ENCODE assay signal across 14 cellular contexts in genomic region chr1:10655002-10655401, GRCh38.
DNase-seq lines count a peak whose midpoint lies in the region; ATAC-seq and TF ChIP-seq lines count a peak whose summit lies in the region.
"Had no signal": no experiment of that assay in that cellular context is flagged by ENCODE, and none has a peak within 500 bp of the region (broad histone marks: within the 10 kb centered on the region; RNA-seq: fewer than 3 reads in every experiment).

No MANE protein-coding gene starts in this region.

- H3K4me3 ChIP-seq in esophagus muscularis mucosa: no peak overlapping the region
- no peak overlapping the region for H3K4me3 ChIP-seq in muscle layer of colon (ENCODE audit: low read depth in 1 of 2, low read length in 2 of 2)
- no peak overlapping the region for H3K4me3 ChIP-seq in stomach
- H3K4me3 ChIP-seq: A549, HAP-1 had no signal

- no peaks in the 10 kb centered on the region for H3K27me3 Mint-ChIP-seq in natural killer cell treated with Interleukin-12 subunit alpha and Interleukin-12 subunit beta and Interleukin-15 and Interleukin-18, amount 100 ng/mL, for 72 hours
- H3K27me3 Mint-ChIP-seq: CD4-positive, alpha-beta T cell had no signal

- DNase-seq in esophagus muscularis mucosa (ENCODE audit: extremely low spot score): no peak
- no peak for DNase-seq in stomach
- DNase-seq in natural killer cell treated with Interleukin-12 subunit alpha and Interleukin-12 subunit beta and Interleukin-15 and Interleukin-18, amount 100 ng/mL, for 72 hours (ENCODE audit: low spot score): no peak
- no peak for DNase-seq in activated T-cell treated with anti-CD3 and anti-CD28 coated beads, Interleukin-2, amount 50 U/mL, for 48 hours
- DNase-seq: AML-193; CD4-positive, alpha-beta T cell; DMS79 treated with DMSO at 0.1 percent for 48 hours; GF-D8 had no signal

- H3K36me3 Mint-ChIP-seq in natural killer cell treated with Interleukin-12 subunit alpha and Interleukin-12 subunit beta and Interleukin-15 and Interleukin-18, amount 100 ng/mL, for 72 hours: no peaks in the 10 kb centered on the region

- H3K9me3 ChIP-seq in esophagus muscularis mucosa: no peaks in the 10 kb centered on the region
- no peaks in the 10 kb centered on the region for H3K9me3 ChIP-seq in muscle layer of colon (ENCODE audit: low read length)
- no peaks in the 10 kb centered on the region for H3K9me3 ChIP-seq in stomach
- H3K9me3 ChIP-seq: A549, HAP-1 had no signal

- no peak for TF ChIP-seq POLR2A in esophagus muscularis mucosa (IDR thresholded peaks at IDR 0.05; ENCODE audit: low read depth)
- no peak for TF ChIP-seq POLR2A in stomach (IDR thresholded peaks at IDR 0.05)

- intact Hi-C loops in esophagus muscularis mucosa (cut with DNase I) (no loop called here), stomach (cut with DNase I; ENCODE audit: low total_unique reads) (no loop called here)

- H3K27ac ChIP-seq in esophagus muscularis mucosa (replicated peaks in 1 of 4): peak overlapping the region; percentile 81 to 87 (median 86)
- H3K27ac ChIP-seq in muscle layer of colon (ENCODE audit: low read depth, low read length): peak overlapping the region; percentile 90
- H3K27ac ChIP-seq in stomach: peak overlapping the region in 4 of 5 donors; percentile 37 to 78 (median 59)
- H3K27ac ChIP-seq: A549, C4-2B had no signal

- 64% methylated on average over 10 of the region's 10 CpGs for WGBS in esophagus muscularis mucosa
- 70 to 88% (median 83%) methylated on average over 10 of the region's 10 CpGs for WGBS in stomach, 5 donors

- no peaks in the 10 kb centered on the region for H3K9me3 Mint-ChIP-seq in natural killer cell treated with Interleukin-12 subunit alpha and Interleukin-12 subunit beta and Interleukin-15 and Interleukin-18, amount 100 ng/mL, for 72 hours
- H3K9me3 Mint-ChIP-seq: CD4-positive, alpha-beta T cell had no signal

- TF ChIP-seq CTCF in esophagus muscularis mucosa (IDR thresholded peaks at IDR 0.05) (no peak), stomach (IDR thresholded peaks at IDR 0.05) (no peak)

- H3K9ac ChIP-seq in muscle layer of colon (ENCODE audit: low read length): no peak overlapping the region

- no peak overlapping the region for H3K27ac Mint-ChIP-seq in natural killer cell treated with Interleukin-12 subunit alpha and Interleukin-12 subunit beta and Interleukin-15 and Interleukin-18, amount 100 ng/mL, for 72 hours
- H3K27ac Mint-ChIP-seq: CD4-positive, alpha-beta T cell had no signal

- TF ChIP-seq EP300 in esophagus muscularis mucosa (IDR thresholded peaks at IDR 0.05): no peak
- TF ChIP-seq EP300 in stomach (IDR thresholded peaks at IDR 0.05): no peak

- no peak for ATAC-seq in natural killer cell treated with Interleukin-12 subunit alpha and Interleukin-12 subunit beta and Interleukin-15 and Interleukin-18, amount 100 ng/mL, for 72 hours
- ATAC-seq in GM18873 (IDR thresholded peaks at IDR 0.05; ENCODE audit: low FRiP score, unreplicated experiment): no peak
- no peak for ATAC-seq in HG03460 (IDR thresholded peaks at IDR 0.05; ENCODE audit: unreplicated experiment)
- ATAC-seq: A549 had no signal

- H3K4me1 ChIP-seq in esophagus muscularis mucosa (peaks cover 4 to 100% (median 94%) of the 10 kb centered on the region in 4 donors), muscle layer of colon (ENCODE audit: insufficient read depth, low read length) (peaks cover 87% of the 10 kb centered on the region), stomach (peaks cover 0 to 89% (median 59%) of the 10 kb centered on the region in 4 donors)
- H3K4me1 ChIP-seq: A549, HAP-1 had no signal

- no peak overlapping the region for H3K4me3 Mint-ChIP-seq in natural killer cell treated with Interleukin-12 subunit alpha and Interleukin-12 subunit beta and Interleukin-15 and Interleukin-18, amount 100 ng/mL, for 72 hours
- H3K4me3 Mint-ChIP-seq: CD4-positive, alpha-beta T cell had no signal

- H3K27me3 ChIP-seq in esophagus muscularis mucosa: no peaks in the 10 kb centered on the region
- no peaks in the 10 kb centered on the region for H3K27me3 ChIP-seq in muscle layer of colon (ENCODE audit: control insufficient read depth in 1 of 2, insufficient read depth in 2 of 2, low read length in 2 of 2)
- H3K27me3 ChIP-seq in stomach: no peaks in the 10 kb centered on the region

- H3K4me1 Mint-ChIP-seq in natural killer cell treated with Interleukin-12 subunit alpha and Interleukin-12 subunit beta and Interleukin-15 and Interleukin-18, amount 100 ng/mL, for 72 hours (ENCODE audit: low read depth in 2 of 2): no peaks in the 10 kb centered on the region

- H3K36me3 ChIP-seq in esophagus muscularis mucosa (peaks cover 13 to 89% (median 40%) of the 10 kb centered on the region in 4 donors), muscle layer of colon (ENCODE audit: insufficient read depth, low read length) (peaks cover 37% of the 10 kb centered on the region), stomach (peaks cover 39 to 100% (median 87%) of the 10 kb centered on the region in 4 donors)
- H3K36me3 ChIP-seq: HAP-1 had no signal
